Comparison of ENCODE assay signal across 8 cellular contexts in the genomic region with DNA sequence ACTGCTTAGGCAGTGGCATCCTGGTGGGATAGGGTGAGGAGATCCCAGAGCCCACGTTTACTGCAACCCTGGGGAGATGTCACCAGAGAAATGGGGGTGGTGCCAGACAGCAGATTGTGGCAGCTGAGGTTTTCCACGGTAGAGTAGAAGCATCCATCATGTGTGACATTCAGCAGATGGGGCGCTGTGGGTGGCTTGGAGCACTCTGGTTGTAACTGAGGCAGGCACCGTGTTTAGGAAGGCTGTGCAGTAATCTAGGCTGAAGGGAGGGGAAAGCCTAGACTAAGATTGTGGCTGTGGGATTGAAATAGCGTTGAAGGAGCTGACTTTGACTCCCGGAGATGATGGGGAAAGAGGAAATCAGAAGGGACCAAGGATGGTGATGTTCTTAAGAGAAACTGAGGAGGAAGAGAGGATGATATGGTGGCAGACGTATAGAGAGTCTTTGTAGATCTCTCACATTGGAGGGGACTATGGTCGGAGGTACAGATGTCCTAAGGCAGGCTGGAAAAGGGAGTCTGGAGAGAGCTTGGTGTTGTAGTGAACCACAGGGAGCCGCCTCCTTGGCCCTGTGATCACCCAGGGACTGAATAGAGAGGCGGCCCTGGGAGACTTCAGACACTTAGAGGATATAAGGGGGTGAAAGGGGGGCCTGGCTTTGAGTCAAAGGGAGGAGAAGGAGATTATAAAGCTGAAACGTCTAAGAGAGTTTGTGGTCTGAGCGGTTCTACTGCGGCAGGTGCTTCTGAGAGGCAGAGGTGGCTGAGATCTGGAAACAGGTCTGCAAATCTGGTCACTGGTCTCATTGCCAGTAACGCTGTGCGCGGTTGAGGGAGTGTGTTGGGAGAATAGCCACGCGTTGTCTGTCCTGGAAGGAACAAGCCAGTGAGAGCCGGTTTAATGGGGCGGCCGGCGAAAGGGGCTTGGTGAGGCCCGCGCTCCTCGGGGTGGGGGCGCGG. TPM values are rescaled to one million over a fixed set of nuclear protein-coding genes. Genes with fewer than 3 reads are reported as not detected.
DNase-seq lines count a peak whose midpoint lies in the region; ATAC-seq and TF ChIP-seq lines count a peak whose summit lies in the region.

No MANE protein-coding gene starts in this region.

- peaks cover 66% of the 10 kb centered on the region for H3K4me1 Mint-ChIP-seq in CD8-positive, alpha-beta T cell (ENCODE audit: low read depth)

- H3K27me3 Mint-ChIP-seq in CD8-positive, alpha-beta T cell (ENCODE audit: low read depth), result no peaks in the 10 kb centered on the region

- no peak for TF ChIP-seq CTCF in CD8-positive, alpha-beta T cell (IDR thresholded peaks at IDR 0.05)
- TF ChIP-seq CTCF in Peyer's patch (IDR thresholded peaks at IDR 0.05) (no peak), astrocyte of the cerebellum (IDR thresholded peaks at IDR 0.05; ENCODE audit: low read depth, low read length, missing control alignments) (no peak)

- in situ Hi-C loops in astrocyte of the cerebellum (cut with HindIII; ENCODE audit: low sequenced_read_pairs), result no loop called here

- H3K9me3 Mint-ChIP-seq in CD8-positive, alpha-beta T cell, result no peaks in the 10 kb centered on the region

- peak overlapping the region; percentile 18 for H3K27ac ChIP-seq in CD8-positive, alpha-beta T cell (ENCODE audit: low read depth, low read length)
- peak overlapping the region; percentile 81 to 98 (median 94) for H3K27ac ChIP-seq in Peyer's patch

- peak overlapping the region; percentile 67 for H3K4me3 ChIP-seq in CD8-positive, alpha-beta T cell (ENCODE audit: low read depth, low read length)
- peak overlapping the region; percentile 71 to 79 (median 74) for H3K4me3 ChIP-seq in Peyer's patch
- H3K4me3 ChIP-seq in astrocyte of the cerebellum (ENCODE audit: low read depth, low read length), result peak overlapping the region; percentile 75

- peaks cover 34% of the 10 kb centered on the region for H3K4me1 ChIP-seq in CD8-positive, alpha-beta T cell (ENCODE audit: insufficient read depth, low read length)
- peaks cover 3 to 53% (median 7%) of the 10 kb centered on the region in 4 donors for H3K4me1 ChIP-seq in Peyer's patch

- H3K36me3 Mint-ChIP-seq in CD8-positive, alpha-beta T cell, result peaks cover 12% of the 10 kb centered on the region

- no peaks in the 10 kb centered on the region for H3K27me3 ChIP-seq in CD8-positive, alpha-beta T cell (ENCODE audit: insufficient read depth, low read length)
- no peaks in the 10 kb centered on the region for H3K27me3 ChIP-seq in Peyer's patch

- H3K36me3 ChIP-seq in CD8-positive, alpha-beta T cell (ENCODE audit: insufficient read depth, low read length), result no peaks in the 10 kb centered on the region
- no peaks in the 10 kb centered on the region for H3K36me3 ChIP-seq in Peyer's patch

- H3K9me3 ChIP-seq in CD8-positive, alpha-beta T cell (ENCODE audit: low read length), result no peaks in the 10 kb centered on the region
- no peaks in the 10 kb centered on the region for H3K9me3 ChIP-seq in Peyer's patch

- intact Hi-C loops in CD8-positive, alpha-beta T cell (cut with DNase I, micrococcal nuclease), result loop anchor here in 1 of 2 experiments (10.0 kb wide), 1 partner anchor 498 kb away; a partner anchor contains a TSS

- ATAC-seq in CD8-positive, alpha-beta T cell, result peak; percentile 39
- ATAC-seq in GM21825 (IDR thresholded peaks at IDR 0.05; ENCODE audit: unreplicated experiment), result peak; percentile 30

- POLR2A ChIA-PET in CD8-positive, alpha-beta T cell (lab: Charles Lee), result interaction anchor here (1.2 to 1.5 kb wide), 2 partner anchors 60 to 206 kb away, joined by 3 read pairs; no protein-coding TSS in a partner anchor

- CTCF ChIA-PET in CD8-positive, alpha-beta T cell (lab: Charles Lee), result interaction anchor here (0.5 to 6.4 kb wide), 4 partner anchors 20 to 40 kb away, joined by 3 to 85 read pairs (median 4); no protein-coding TSS in a partner anchor

- H3K4me3 Mint-ChIP-seq in CD8-positive, alpha-beta T cell, result peak overlapping the region; percentile 94

- no peak for TF ChIP-seq POLR2A in Peyer's patch (IDR thresholded peaks at IDR 0.05)

- peak in 4 of 7 experiments; percentile 31 to 54 (median 44) for DNase-seq in CD8-positive, alpha-beta T cell
- peak; percentile 64 to 72 (median 67) for DNase-seq in Peyer's patch
- no peak for DNase-seq in astrocyte of the cerebellum (ENCODE audit: low read depth)
- DNase-seq in kidney tubule cell (ENCODE audit: low spot score), result peak; percentile 34
- DNase-seq in stimulated activated CD4-positive, alpha-beta T cell treated with anti-CD3 and anti-CD28 coated beads, Interleukin-4, amount 100 ng/mL, for 1 hour, result peak; percentile 25
- no peak for DNase-seq in HPDE6-E6E7 (ENCODE audit: extremely low spot score)
- DNase-seq in NCI-H1105 treated with DMSO at 0.1 percent for 48 hours (lab: John Stamatoyannopoulos, UW), result no peak

- H3K27ac Mint-ChIP-seq in CD8-positive, alpha-beta T cell, result peak overlapping the region; percentile 92

RNA-seq across cellular contexts. Expression of a gene that starts 0.8 kb away (rescaled TPM):
- 1 to 10 TPM; 5.8 to 6.2 TPM for total RNA-seq in CD8-positive, alpha-beta T cell
- total RNA-seq in Peyer's patch, result 10 to 100 TPM; 21.0 to 71.0 (median 29.1) TPM

RNA-seq across cellular contexts. Expression of a gene that starts 45.6 kb away (rescaled TPM):
- over 10,000 TPM in 1 of 2 experiments, 1,000 to 10,000 TPM in 1; 9,693 to 10,002 TPM for total RNA-seq in CD8-positive, alpha-beta T cell
- total RNA-seq in Peyer's patch, result 1,000 to 10,000 TPM in 3 of 4 donors, 100 to 1,000 TPM in 1; 835 to 3,384 (median 2,517) TPM

Comparison
In these comparisons a context has a peak if more than half of its experiments do, and no peak if none do; other contexts are left out.
1. DNase-seq: peak in CD8-positive, alpha-beta T cell (4 of 7), Peyer's patch (3 of 3), kidney tubule cell (single experiment) and stimulated activated CD4-positive, alpha-beta T cell treated with anti-CD3 and anti-CD28 coated beads, Interleukin-4, amount 100 ng/mL, for 1 hour (single experiment); none in astrocyte of the cerebellum (single experiment), HPDE6-E6E7 (single experiment) and NCI-H1105 treated with DMSO at 0.1 percent for 48 hours (single experiment).
2. Peak in every context shown above with its lines, with median percentiles within 50 percentile points of each other: H3K4me3 ChIP-seq.